Comparison of ENCODE assay signal across 8 cellular contexts in the genomic region with DNA sequence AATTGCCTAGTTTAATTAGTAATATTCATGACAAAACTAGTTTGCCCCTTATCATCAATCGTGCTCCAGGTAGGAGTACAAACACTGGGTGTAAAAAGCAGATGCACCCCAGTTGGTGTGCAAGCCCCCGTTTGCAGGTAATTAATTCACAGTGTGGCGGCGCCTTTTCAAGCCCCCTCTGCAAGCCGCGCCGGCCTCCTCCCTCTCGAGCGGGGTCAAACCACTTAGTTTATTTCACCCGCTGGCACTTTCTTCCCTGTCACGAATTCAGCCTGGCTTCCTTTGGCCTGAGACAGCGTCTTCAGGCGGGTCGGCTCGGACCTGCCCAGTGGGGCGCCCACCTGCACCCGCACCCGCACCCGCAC.
DNase-seq lines count a peak whose midpoint lies in the region; ATAC-seq and TF ChIP-seq lines count a peak whose summit lies in the region.

No MANE protein-coding gene starts in this region.

- peak overlapping the region; percentile 84 for H3K4me2 ChIP-seq in osteoblast (ENCODE audit: insufficient read depth, low read length)

- POLR2A ChIA-PET in Caco-2 (lab: Charles Lee), result no interaction called here

- H4K20me1 ChIP-seq in osteoblast (ENCODE audit: insufficient read depth, low read length), result no peaks in the 10 kb centered on the region

- H3K27ac Mint-ChIP-seq in Caco-2 (ENCODE audit: unreplicated experiment) (peak overlapping the region; percentile 48), IgD-negative memory B cell (no peak overlapping the region)
- H3K27ac Mint-ChIP-seq in effector memory CD8-positive, alpha-beta T cell, result peak overlapping the region; percentile 85 to 87

- BruUV-seq in Caco-2 (replicated peaks; lab: Mats Ljungman, UMichigan), result no TSS peak

- intact Hi-C loops in Caco-2 (cut with micrococcal nuclease; ENCODE audit: unreplicated experiment), result loop anchor here (1.0 to 5.0 kb wide), 2 partner anchors 33 to 49 kb away; no protein-coding TSS in a partner anchor

- H3K36me3 Mint-ChIP-seq in Caco-2 (ENCODE audit: insufficient read depth, unreplicated experiment) (no peaks in the 10 kb centered on the region), IgD-negative memory B cell (no peaks in the 10 kb centered on the region)
- peaks cover 9% of the 10 kb centered on the region for H3K36me3 Mint-ChIP-seq in effector memory CD8-positive, alpha-beta T cell (ENCODE audit: insufficient read depth)

- CTCF ChIA-PET in Caco-2 (lab: Charles Lee), result interaction anchor here (0.6 kb wide), 1 partner anchor 379 kb away, joined by 8 read pairs; no protein-coding TSS in a partner anchor

- H3K4me3 ChIP-seq in Caco-2 (ENCODE audit: low read depth, low read length) (peak overlapping the region; percentile 72), osteoblast (ENCODE audit: insufficient read depth, low read length) (peak overlapping the region; percentile 75)

- no peaks in the 10 kb centered on the region for H3K27me3 Mint-ChIP-seq in Caco-2 (ENCODE audit: insufficient read depth, unreplicated experiment)
- peaks cover 20% of the 10 kb centered on the region for H3K27me3 Mint-ChIP-seq in IgD-negative memory B cell
- H3K27me3 Mint-ChIP-seq in effector memory CD8-positive, alpha-beta T cell, result peaks cover 6 to 16% of the 10 kb centered on the region in 2 donors

- no peaks in the 10 kb centered on the region for H3K36me3 ChIP-seq in Caco-2 (ENCODE audit: control insufficient read depth, insufficient read depth, low read length)
- H3K36me3 ChIP-seq in osteoblast (ENCODE audit: insufficient read depth, low read length), result no peaks in the 10 kb centered on the region

- H3K4me1 Mint-ChIP-seq in Caco-2 (ENCODE audit: low read depth, unreplicated experiment) (no peaks in the 10 kb centered on the region), IgD-negative memory B cell (peaks cover 12 to 22% (median 17%) of the 10 kb centered on the region in 3 donors)
- peaks cover 26 to 32% of the 10 kb centered on the region in 2 donors for H3K4me1 Mint-ChIP-seq in effector memory CD8-positive, alpha-beta T cell (ENCODE audit: low read depth in 2 of 2)

- H3K79me2 ChIP-seq in osteoblast (ENCODE audit: insufficient read depth, low read length), result no peaks in the 10 kb centered on the region

- H3K9me3 ChIP-seq in Caco-2 (no peaks in the 10 kb centered on the region), osteoblast (ENCODE audit: low read depth, low read length) (no peaks in the 10 kb centered on the region)

- H3K27ac ChIP-seq in osteoblast (ENCODE audit: low read depth, low read length), result no peak overlapping the region

- H3K9me3 Mint-ChIP-seq in Caco-2 (ENCODE audit: unreplicated experiment) (no peaks in the 10 kb centered on the region), IgD-negative memory B cell (peaks cover 0 to 4% (median 2%) of the 10 kb centered on the region in 3 donors)
- H3K9me3 Mint-ChIP-seq in effector memory CD8-positive, alpha-beta T cell, result no peaks in the 10 kb centered on the region

- no peaks in the 10 kb centered on the region for H3K4me1 ChIP-seq in Caco-2
- peaks cover 28% of the 10 kb centered on the region for H3K4me1 ChIP-seq in osteoblast (ENCODE audit: insufficient read depth, low read length)

- DNase-seq in Caco-2 (no peak), osteoblast (ENCODE audit: insufficient read length, low spot score, missing footprints) (no peak), HT-29 (ENCODE audit: low spot score) (no peak), NCI-H1048 (lab: John Stamatoyannopoulos, UW) (no peak)
- no peak for DNase-seq in effector memory CD8-positive, alpha-beta T cell
- DNase-seq in activated CD8-positive, alpha-beta memory T cell treated with anti-CD3 and anti-CD28 coated beads for 24 hours, result no peak

- ATAC-seq in effector memory CD8-positive, alpha-beta T cell (replicated peaks), result no peak
- ATAC-seq in HG02973 (IDR thresholded peaks at IDR 0.05; ENCODE audit: unreplicated experiment), result no peak

- H3K4me3 Mint-ChIP-seq in Caco-2 (ENCODE audit: unreplicated experiment) (peak overlapping the region; percentile 77), IgD-negative memory B cell (peak overlapping the region; percentile 86 to 97 (median 94))
- H3K4me3 Mint-ChIP-seq in effector memory CD8-positive, alpha-beta T cell, result peak overlapping the region; percentile 88 to 92

- H3K27me3 ChIP-seq in Caco-2 (replicated peaks; ENCODE audit: control insufficient read depth, insufficient read depth, low read length) (no peaks in the 10 kb centered on the region), osteoblast (ENCODE audit: insufficient read depth, low read length) (peaks cover 51% of the 10 kb centered on the region)

- TF ChIP-seq CTCF in Caco-2 (IDR thresholded peaks at IDR 0.05; ENCODE audit: insufficient read depth in 1 of 2, low read depth in 1 of 2, low read length in 1 of 2, severe bottlenecking in 1 of 2, unreplicated experiment in 1 of 2) (no peak), osteoblast (IDR thresholded peaks at IDR 0.05; ENCODE audit: extremely low read depth, low read depth, low read length) (no peak)

- peak overlapping the region; percentile 87 for H2AFZ ChIP-seq in osteoblast (ENCODE audit: low read length)

Comparison
In these comparisons a context has a peak if more than half of its experiments do, and no peak if none do; other contexts are left out.
1. H3K27ac Mint-ChIP-seq: peak in Caco-2 (single experiment) and effector memory CD8-positive, alpha-beta T cell (2 of 2); none in IgD-negative memory B cell (0 of 3).
2. Peak in every context shown above with its lines, with median percentiles within 50 percentile points of each other: H3K4me3 Mint-ChIP-seq.